ENCODE assay signal across 11 cellular contexts in genomic region chr3:112357888-112358287, GRCh38. TPM values are rescaled to one million over a fixed set of nuclear protein-coding genes. Genes with fewer than 3 reads are reported as not detected.
DNase-seq lines count a peak whose midpoint lies in the region; ATAC-seq and TF ChIP-seq lines count a peak whose summit lies in the region.
"Had no signal": no experiment of that assay in that cellular context is flagged by ENCODE, and none has a peak within 500 bp of the region (broad histone marks: within the 10 kb centered on the region; RNA-seq: fewer than 3 reads in every experiment).

No MANE protein-coding gene starts in this region.

- no peaks in the 10 kb centered on the region for H3K9me3 Mint-ChIP-seq in endothelial cell (ENCODE audit: unreplicated experiment)
- H3K9me3 Mint-ChIP-seq in stimulated activated memory B cell treated with anti-CD40 and anti-IgM and Interleukin-4, amounts not matched to agents 10 μg/mL and 1 μg/mL and 100 μg/mL, for 72 hours = no peaks in the 10 kb centered on the region

- peak; percentile 25 to 29 for DNase-seq in activated CD4-positive, alpha-beta T cell treated with anti-CD3 and anti-CD28 coated beads, Interleukin-2, amount 50 U/mL, for 48 hours
- DNase-seq in endothelial cell (ENCODE audit: low spot score) (no peak), NCI-H345 (lab: John Stamatoyannopoulos, UW) (no peak), DMS79 treated with DMSO at 0.1 percent for 48 hours (lab: John Stamatoyannopoulos, UW) (no peak)
- DNase-seq: activated CD8-positive, alpha-beta memory T cell treated with anti-CD3 and anti-CD28 coated beads, Interleukin-2, amount 50 U/mL, for 4 hours; NCI-H2171 treated with DMSO at 0.1 percent for 48 hours; SJCRH30 had no signal

- peaks cover 6% of the 10 kb centered on the region for H3K36me3 Mint-ChIP-seq in endothelial cell (ENCODE audit: low read depth, unreplicated experiment)
- H3K36me3 Mint-ChIP-seq in stimulated activated memory B cell treated with anti-CD40 and anti-IgM and Interleukin-4, amounts not matched to agents 10 μg/mL and 1 μg/mL and 100 μg/mL, for 72 hours = peaks cover 16% of the 10 kb centered on the region

- ATAC-seq in HG02852 (IDR thresholded peaks at IDR 0.05; ENCODE audit: unreplicated experiment) (peak; percentile 28), HG02571 (IDR thresholded peaks at IDR 0.05; ENCODE audit: unreplicated experiment) (no peak), GM19397 (IDR thresholded peaks at IDR 0.05; ENCODE audit: unreplicated experiment) (no peak)
- no peak for ATAC-seq in stimulated activated memory B cell treated with anti-CD40 and anti-IgM and Interleukin-4, amounts not matched to agents 10 μg/mL and 1 μg/mL and 100 μg/mL, for 72 hours

- H3K27me3 Mint-ChIP-seq in endothelial cell (ENCODE audit: unreplicated experiment) = no peaks in the 10 kb centered on the region
- no peaks in the 10 kb centered on the region for H3K27me3 Mint-ChIP-seq in stimulated activated memory B cell treated with anti-CD40 and anti-IgM and Interleukin-4, amounts not matched to agents 10 μg/mL and 1 μg/mL and 100 μg/mL, for 72 hours

- H3K4me1 Mint-ChIP-seq in endothelial cell (ENCODE audit: unreplicated experiment) = peaks cover 47% of the 10 kb centered on the region
- peaks cover 17% of the 10 kb centered on the region for H3K4me1 Mint-ChIP-seq in stimulated activated memory B cell treated with anti-CD40 and anti-IgM and Interleukin-4, amounts not matched to agents 10 μg/mL and 1 μg/mL and 100 μg/mL, for 72 hours

- no peak overlapping the region for H3K4me3 Mint-ChIP-seq in endothelial cell (ENCODE audit: unreplicated experiment)
- H3K4me3 Mint-ChIP-seq in stimulated activated memory B cell treated with anti-CD40 and anti-IgM and Interleukin-4, amounts not matched to agents 10 μg/mL and 1 μg/mL and 100 μg/mL, for 72 hours = peak overlapping the region; percentile 59

- TF ChIP-seq CTCF in endothelial cell (IDR thresholded peaks at IDR 0.05; ENCODE audit: unreplicated experiment) = no peak

- peak overlapping the region; percentile 85 for H3K27ac Mint-ChIP-seq in endothelial cell (ENCODE audit: unreplicated experiment)
- peak overlapping the region; percentile 66 for H3K27ac Mint-ChIP-seq in stimulated activated memory B cell treated with anti-CD40 and anti-IgM and Interleukin-4, amounts not matched to agents 10 μg/mL and 1 μg/mL and 100 μg/mL, for 72 hours

RNA-seq across cellular contexts. Expression of gene CD200, which starts 24.9 kb away (rescaled TPM):
- 30.9 TPM for total RNA-seq in endothelial cell (ENCODE audit: unreplicated experiment)
- total RNA-seq: SJCRH30 had no signal

Comparison
In these comparisons a context has a peak if more than half of its experiments do, and no peak if none do; other contexts are left out.
1. DNase-seq: peak in activated CD4-positive, alpha-beta T cell treated with anti-CD3 and anti-CD28 coated beads, Interleukin-2, amount 50 U/mL, for 48 hours (2 of 2); none in endothelial cell (single experiment), NCI-H345 (single experiment) and DMS79 treated with DMSO at 0.1 percent for 48 hours (single experiment).